8 cellular contexts compared by ENCODE assay signal in the genomic region with DNA sequence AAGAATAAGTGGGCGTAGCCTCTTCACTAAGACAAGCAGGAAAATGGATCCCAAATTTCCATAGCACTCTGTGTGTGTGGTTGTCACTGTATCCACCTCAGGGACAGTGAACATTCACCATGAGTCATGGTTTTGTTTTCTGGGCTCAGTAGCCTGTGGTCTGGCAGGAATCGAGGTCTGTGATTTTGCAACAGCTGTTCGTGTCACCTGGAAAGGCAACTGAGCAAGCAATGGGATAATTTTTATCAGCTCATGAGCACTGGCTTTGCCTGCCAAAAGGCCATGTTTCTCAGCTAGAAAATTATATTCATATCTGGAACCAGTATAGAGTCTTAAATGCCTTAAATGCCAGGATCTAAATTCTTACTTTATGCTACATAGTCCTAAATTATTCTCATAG.
DNase-seq lines count a peak whose midpoint lies in the region; ATAC-seq and TF ChIP-seq lines count a peak whose summit lies in the region.

No MANE protein-coding gene starts in this region.

- H3K9me3 Mint-ChIP-seq in stimulated activated naive B cell treated with anti-CD40 and anti-IgM and Interleukin-4, amounts not matched to agents 10 μg/mL and 1 μg/mL and 100 μg/mL, for 72 hours, result no peaks in the 10 kb centered on the region

- no peak overlapping the region for H3K4me3 ChIP-seq in foreskin fibroblast (ENCODE audit: low read depth in 1 of 2, low read length in 2 of 2)
- no peak overlapping the region for H3K4me3 ChIP-seq in skeletal muscle cell (ENCODE audit: low read depth, low read length)

- no peak for ATAC-seq in GM18505 (IDR thresholded peaks at IDR 0.05; ENCODE audit: unreplicated experiment)
- ATAC-seq in GM18909 (IDR thresholded peaks at IDR 0.05; ENCODE audit: poor library complexity, unreplicated experiment), result no peak
- ATAC-seq in stimulated activated naive B cell treated with anti-CD40 and anti-IgM and Interleukin-4, amounts not matched to agents 10 μg/mL and 1 μg/mL and 100 μg/mL, for 72 hours (replicated peaks), result no peak

- no peak for TF ChIP-seq POLR2A in GM18505 (IDR thresholded peaks at IDR 0.05; ENCODE audit: borderline replicate concordance, extremely low read depth, insufficient read depth, insufficient read length)

- no peak overlapping the region for H3K27ac Mint-ChIP-seq in stimulated activated naive B cell treated with anti-CD40 and anti-IgM and Interleukin-4, amounts not matched to agents 10 μg/mL and 1 μg/mL and 100 μg/mL, for 72 hours

- no peaks in the 10 kb centered on the region for H3K27me3 Mint-ChIP-seq in stimulated activated naive B cell treated with anti-CD40 and anti-IgM and Interleukin-4, amounts not matched to agents 10 μg/mL and 1 μg/mL and 100 μg/mL, for 72 hours

- H3K4me1 Mint-ChIP-seq in stimulated activated naive B cell treated with anti-CD40 and anti-IgM and Interleukin-4, amounts not matched to agents 10 μg/mL and 1 μg/mL and 100 μg/mL, for 72 hours, result peaks cover 0 to 4% of the 10 kb centered on the region in 2 donors

- no peak overlapping the region for H3K4me3 Mint-ChIP-seq in stimulated activated naive B cell treated with anti-CD40 and anti-IgM and Interleukin-4, amounts not matched to agents 10 μg/mL and 1 μg/mL and 100 μg/mL, for 72 hours

- H3K36me3 Mint-ChIP-seq in stimulated activated naive B cell treated with anti-CD40 and anti-IgM and Interleukin-4, amounts not matched to agents 10 μg/mL and 1 μg/mL and 100 μg/mL, for 72 hours, result no peaks in the 10 kb centered on the region

- DNase-seq in GM04503 (ENCODE audit: low read depth), result peak; percentile 93
- peak; percentile 96 for DNase-seq in RPMI7951 (ENCODE audit: low read depth)
- DNase-seq in foreskin fibroblast, result peak; percentile 97
- peak; percentile 99 for DNase-seq in skeletal muscle cell (ENCODE audit: low read depth)
- DNase-seq in COR-L47 (lab: John Stamatoyannopoulos, UW), result no peak
- DNase-seq in stimulated activated naive B cell treated with anti-CD40 and anti-IgM and Interleukin-4, amounts not matched to agents 10 μg/mL and 1 μg/mL and 100 μg/mL, for 72 hours, result no peak

- TF ChIP-seq CTCF in foreskin fibroblast (IDR thresholded peaks at IDR 0.05; ENCODE audit: low read depth, low read length), result no peak

Comparison
In these comparisons a context has a peak if more than half of its experiments do, and no peak if none do; other contexts are left out.
1. DNase-seq: peak in GM04503 (single experiment), RPMI7951 (single experiment), foreskin fibroblast (2 of 2) and skeletal muscle cell (single experiment); none in COR-L47 (single experiment) and stimulated activated naive B cell treated with anti-CD40 and anti-IgM and Interleukin-4, amounts not matched to agents 10 μg/mL and 1 μg/mL and 100 μg/mL, for 72 hours (single experiment).